Comparison of ENCODE assay signal across 17 cellular contexts in genomic region chr21:36908260-36908908, GRCh38. TPM values are rescaled to one million over a fixed set of nuclear protein-coding genes. Genes with fewer than 3 reads are reported as not detected.
DNase-seq lines count a peak whose midpoint lies in the region; ATAC-seq and TF ChIP-seq lines count a peak whose summit lies in the region.
"Had no signal": no experiment of that assay in that cellular context is flagged by ENCODE, and none has a peak within 500 bp of the region (broad histone marks: within the 10 kb centered on the region; RNA-seq: fewer than 3 reads in every experiment).

No MANE protein-coding gene starts in this region.

- no peaks in the 10 kb centered on the region for H3K27me3 ChIP-seq in H7 (ENCODE audit: control insufficient read depth, insufficient read depth, low read length)
- H3K27me3 ChIP-seq: MG63, stomach had no signal

- H3K36me3 Mint-ChIP-seq in activated T-cell treated with anti-CD3 and anti-CD28 coated beads, Interleukin-2, amount 50 U/mL, for 72 hours (ENCODE audit: insufficient read depth in 2 of 2), result peaks cover 0 to 2% of the 10 kb centered on the region in 2 donors
- H3K36me3 Mint-ChIP-seq in osteocyte (ENCODE audit: unreplicated experiment), result peaks cover 7% of the 10 kb centered on the region
- H3K36me3 Mint-ChIP-seq in progenitor cell of endocrine pancreas (ENCODE audit: insufficient read depth), result peaks cover 2% of the 10 kb centered on the region

- no peak for ATAC-seq in activated T-cell treated with anti-CD3 and anti-CD28 coated beads, Interleukin-2, amount 50 U/mL, for 72 hours (replicated peaks in 1 of 2)
- ATAC-seq in HG02884 (IDR thresholded peaks at IDR 0.05; ENCODE audit: unreplicated experiment), result no peak

- H3K9me3 Mint-ChIP-seq in activated T-cell treated with anti-CD3 and anti-CD28 coated beads, Interleukin-2, amount 50 U/mL, for 72 hours, result no peaks in the 10 kb centered on the region
- H3K9me3 Mint-ChIP-seq in osteocyte (ENCODE audit: unreplicated experiment) (no peaks in the 10 kb centered on the region), progenitor cell of endocrine pancreas (ENCODE audit: low read depth) (no peaks in the 10 kb centered on the region)
- H3K9me3 Mint-ChIP-seq: activated T-helper 1 cell treated with anti-CD3 and anti-CD28 coated beads, Interleukin-12 subunit alpha, Interleukin-12 subunit beta, Interleukin-2, Interleukin-4 antibody, amounts not matched to agents 30 ng/mL and 10 ng/mL and 1 ng/mL, durations not matched to agents 14 hours and 24 hours and 36 hours; T-helper 2 cell treated with Interferon-gamma antibody and Interleukin-4, amounts not matched to agents 5 μg/mL and 100 μg/mL, for 36 hours had no signal

- H3K27ac Mint-ChIP-seq in activated T-cell treated with anti-CD3 and anti-CD28 coated beads, Interleukin-2, amount 50 U/mL, for 72 hours, result peak overlapping the region; percentile 97
- H3K27ac Mint-ChIP-seq in osteocyte (ENCODE audit: unreplicated experiment) (peak overlapping the region; percentile 99), progenitor cell of endocrine pancreas (no peak overlapping the region)
- H3K27ac Mint-ChIP-seq: activated T-helper 1 cell treated with anti-CD3 and anti-CD28 coated beads, Interleukin-12 subunit alpha, Interleukin-12 subunit beta, Interleukin-2, Interleukin-4 antibody, amounts not matched to agents 30 ng/mL and 10 ng/mL and 1 ng/mL, durations not matched to agents 14 hours and 24 hours and 36 hours; T-helper 2 cell treated with Interferon-gamma antibody and Interleukin-4, amounts not matched to agents 5 μg/mL and 100 μg/mL, for 36 hours had no signal

- no peak for DNase-seq in activated T-cell treated with anti-CD3 and anti-CD28 coated beads, Interleukin-2, amount 50 U/mL, for 72 hours
- DNase-seq in activated T-cell treated with anti-CD3 and anti-CD28 coated beads, Interleukin-2, amount 50 U/mL, for 48 hours, result no peak
- DNase-seq in NCI-H460 (ENCODE audit: extremely low read depth, low read depth), result peak; percentile 53
- peak; percentile 28 for DNase-seq in dermis blood vessel endothelial cell
- DNase-seq in osteocyte (ENCODE audit: extremely low spot score, unreplicated experiment), result no peak
- no peak for DNase-seq in H7
- DNase-seq in progenitor cell of endocrine pancreas (ENCODE audit: low spot score, unreplicated experiment), result no peak
- DNase-seq: activated CD4-positive, alpha-beta T cell treated with anti-CD3 and anti-CD28 coated beads for 48 hours; aorta; DMS153; effector CD4-positive, alpha-beta T cell; MG63; NCI-H2081; stomach had no signal

- H3K4me3 ChIP-seq in H7 (ENCODE audit: insufficient read depth, low read depth, low read length), result no peak overlapping the region
- H3K4me3 ChIP-seq: MG63, stomach had no signal

- no peaks in the 10 kb centered on the region for H3K27me3 Mint-ChIP-seq in activated T-cell treated with anti-CD3 and anti-CD28 coated beads, Interleukin-2, amount 50 U/mL, for 72 hours (ENCODE audit: low read depth)
- H3K27me3 Mint-ChIP-seq in osteocyte (ENCODE audit: unreplicated experiment) (no peaks in the 10 kb centered on the region), progenitor cell of endocrine pancreas (no peaks in the 10 kb centered on the region)

- H3K4me3 Mint-ChIP-seq in activated T-cell treated with anti-CD3 and anti-CD28 coated beads, Interleukin-2, amount 50 U/mL, for 72 hours, result peak overlapping the region in 1 of 2 donors; percentile 23
- H3K4me3 Mint-ChIP-seq in osteocyte (ENCODE audit: unreplicated experiment), result no peak overlapping the region
- H3K4me3 Mint-ChIP-seq in progenitor cell of endocrine pancreas (ENCODE audit: low read depth), result no peak overlapping the region
- H3K4me3 Mint-ChIP-seq: activated T-helper 1 cell treated with anti-CD3 and anti-CD28 coated beads, Interleukin-12 subunit alpha, Interleukin-12 subunit beta, Interleukin-2, Interleukin-4 antibody, amounts not matched to agents 30 ng/mL and 10 ng/mL and 1 ng/mL, durations not matched to agents 14 hours and 24 hours and 36 hours; T-helper 2 cell treated with Interferon-gamma antibody and Interleukin-4, amounts not matched to agents 5 μg/mL and 100 μg/mL, for 36 hours had no signal

- H3K4me1 Mint-ChIP-seq in activated T-cell treated with anti-CD3 and anti-CD28 coated beads, Interleukin-2, amount 50 U/mL, for 72 hours (ENCODE audit: low read depth), result peaks cover 25% of the 10 kb centered on the region
- H3K4me1 Mint-ChIP-seq in osteocyte (ENCODE audit: unreplicated experiment) (peaks cover 38% of the 10 kb centered on the region), progenitor cell of endocrine pancreas (ENCODE audit: low read depth) (peaks cover 3% of the 10 kb centered on the region)

- no peaks in the 10 kb centered on the region for H3K36me3 ChIP-seq in H7 (replicated peaks; ENCODE audit: control insufficient read depth, insufficient read depth, low read length)
- H3K36me3 ChIP-seq: MG63, stomach had no signal

- TF ChIP-seq CTCF in osteocyte (IDR thresholded peaks at IDR 0.05) (peak; percentile 41), progenitor cell of endocrine pancreas (IDR thresholded peaks at IDR 0.05; ENCODE audit: unreplicated experiment) (no peak)

RNA-seq across cellular contexts. Expression of gene HLCS, which starts 58.1 kb away (rescaled TPM):
- 10 to 100 TPM; 30.6 to 33.7 TPM for total RNA-seq in activated T-cell treated with anti-CD3 and anti-CD28 coated beads, Interleukin-2, amount 50 U/mL, for 72 hours
- 25.8 and 29.2 TPM in 2 replicates for total RNA-seq in NCI-H460 (2014; rRNA removed; shearing (Covaris generic))
- polyA plus RNA-seq in NCI-H460 (2014; cell fraction: nucleus; rRNA removed), result 11.2 and 14.1 TPM in 2 replicates
- total RNA-seq in dermis blood vessel endothelial cell (14.3 and 19.5 TPM in 2 replicates), osteocyte (26.7 and 27.3 TPM in 2 replicates), progenitor cell of endocrine pancreas (32.3 and 34.3 TPM in 2 replicates)
- total RNA-seq in H7 (2014; rRNA removed; shearing (Covaris generic)), result 13.0 and 14.3 TPM in 2 replicates

Comparison
In these comparisons a context has a peak if more than half of its experiments do, and no peak if none do; other contexts are left out.
1. DNase-seq: peak in NCI-H460 (single experiment) and dermis blood vessel endothelial cell (single experiment); none in activated T-cell treated with anti-CD3 and anti-CD28 coated beads, Interleukin-2, amount 50 U/mL, for 72 hours (0 of 2), activated T-cell treated with anti-CD3 and anti-CD28 coated beads, Interleukin-2, amount 50 U/mL, for 48 hours (0 of 2), osteocyte (single experiment), H7 (single experiment) and progenitor cell of endocrine pancreas (single experiment).